8 cellular contexts compared by ENCODE assay signal in the genomic region with DNA sequence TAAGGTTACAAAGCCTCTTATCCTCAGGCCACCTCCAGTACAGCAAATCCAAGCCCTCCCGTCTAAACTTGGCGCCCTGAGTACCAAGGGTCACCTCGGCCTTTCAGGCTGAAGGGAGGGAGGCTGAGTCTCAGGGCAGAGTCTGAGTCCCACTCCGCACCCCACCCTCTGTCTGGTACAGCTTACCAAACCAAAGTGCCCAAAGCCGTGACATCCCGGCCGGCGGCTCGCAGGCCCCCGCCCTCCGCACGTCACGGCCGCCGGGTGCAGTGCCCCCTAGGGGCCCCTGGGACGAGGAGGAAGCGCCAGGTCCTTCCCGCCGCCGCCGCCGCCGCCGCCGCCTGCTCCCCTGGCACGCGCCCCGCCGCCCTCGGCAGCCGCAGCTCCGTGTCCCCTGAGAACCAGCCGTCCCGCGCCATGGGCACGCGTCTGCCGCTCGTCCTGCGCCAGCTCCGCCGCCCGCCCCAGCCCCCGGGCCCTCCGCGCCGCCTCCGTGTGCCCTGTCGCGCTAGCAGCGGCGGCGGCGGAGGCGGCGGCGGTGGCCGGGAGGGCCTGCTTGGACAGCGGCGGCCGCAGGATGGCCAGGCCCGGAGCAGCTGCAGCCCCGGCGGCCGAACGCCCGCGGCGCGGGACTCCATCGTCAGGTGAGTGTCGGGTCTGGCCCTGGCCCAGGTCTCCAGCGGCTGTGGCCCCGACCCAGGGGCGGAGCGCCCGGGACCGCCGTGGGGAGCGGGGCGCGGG. TPM values are rescaled to one million over a fixed set of nuclear protein-coding genes. Genes with fewer than 3 reads are reported as not detected.
DNase-seq lines count a peak whose midpoint lies in the region; ATAC-seq and TF ChIP-seq lines count a peak whose summit lies in the region.

A gene (plus strand): TSS at position 297 of the 741 bp plus-strand sequence. CDS start 121 bp downstream, at position 418.

- H3K27me3 ChIP-seq in Peyer's patch = no peaks in the 10 kb centered on the region

- in situ Hi-C loops in Caki2 (cut with HindIII; ENCODE audit: low pct_unique_long_range_greater_than_20kb, low sequenced_read_pairs) = no loop called here

- ATAC-seq in GM19452 (IDR thresholded peaks at IDR 0.05; ENCODE audit: unreplicated experiment) = peak; percentile 78
- peak; percentile 71 for ATAC-seq in HG03571 (IDR thresholded peaks at IDR 0.05; ENCODE audit: unreplicated experiment)
- peak; percentile 79 for ATAC-seq in activated T-helper 17 cell treated with anti-CD3 and anti-CD28 coated beads, Interleukin-2, amount 50 U/mL, for 72 hours (replicated peaks)
- peak; percentile 89 to 91 for ATAC-seq in natural killer cell treated with Interleukin-12 subunit alpha and Interleukin-12 subunit beta and Interleukin-15 and Interleukin-18, amount 100 ng/mL, for 72 hours
- peak; percentile 80 for ATAC-seq in stimulated activated naive CD8-positive, alpha-beta T cell treated with anti-CD3 and anti-CD28 coated beads, Interleukin-15, Interleukin-2, amounts not matched to agents 100 U/mL and 50 U/mL, for 24 hours

- TF ChIP-seq POLR2A in Peyer's patch (IDR thresholded peaks at IDR 0.05) = no peak

- H3K36me3 ChIP-seq in Peyer's patch = no peaks in the 10 kb centered on the region

- peak in 5 of 6 experiments; percentile 35 to 60 (median 58) for TF ChIP-seq CTCF in Peyer's patch (IDR thresholded peaks at IDR 0.05)

- H3K4me3 ChIP-seq in Peyer's patch = peak within 1 kb of the TSS; percentile 48 to 83 (median 78)

- H3K9me3 Mint-ChIP-seq in activated T-helper 17 cell treated with anti-CD3 and anti-CD28 coated beads, Interleukin-2, amount 50 U/mL, for 72 hours = no peaks in the 10 kb centered on the region
- no peaks in the 10 kb centered on the region for H3K9me3 Mint-ChIP-seq in natural killer cell treated with Interleukin-12 subunit alpha and Interleukin-12 subunit beta and Interleukin-15 and Interleukin-18, amount 100 ng/mL, for 72 hours

- peaks cover 5% of the 10 kb centered on the region for H3K4me1 Mint-ChIP-seq in activated T-helper 17 cell treated with anti-CD3 and anti-CD28 coated beads, Interleukin-2, amount 50 U/mL, for 72 hours
- H3K4me1 Mint-ChIP-seq in natural killer cell treated with Interleukin-12 subunit alpha and Interleukin-12 subunit beta and Interleukin-15 and Interleukin-18, amount 100 ng/mL, for 72 hours (ENCODE audit: low read depth in 2 of 2) = peaks cover 11 to 18% of the 10 kb centered on the region in 2 donors

- DNase-seq in Caki2 (ENCODE audit: low read depth) (peak; percentile 80), Peyer's patch (peak; percentile 61 to 82 (median 81)), fibroblast of peridontal ligament (ENCODE audit: extremely low read depth) (peak; percentile 81)
- DNase-seq in natural killer cell treated with Interleukin-12 subunit alpha and Interleukin-12 subunit beta and Interleukin-15 and Interleukin-18, amount 100 ng/mL, for 72 hours (ENCODE audit: low spot score) = peak; percentile 85
- peak; percentile 87 for DNase-seq in stimulated activated naive CD8-positive, alpha-beta T cell treated with anti-CD3 and anti-CD28 coated beads, Interleukin-15, Interleukin-2, amounts not matched to agents 100 U/mL and 50 U/mL, for 24 hours

- peak within 1 kb of the TSS; percentile 82 for H3K4me3 Mint-ChIP-seq in activated T-helper 17 cell treated with anti-CD3 and anti-CD28 coated beads, Interleukin-2, amount 50 U/mL, for 72 hours
- peak within 1 kb of the TSS; percentile 95 for H3K4me3 Mint-ChIP-seq in natural killer cell treated with Interleukin-12 subunit alpha and Interleukin-12 subunit beta and Interleukin-15 and Interleukin-18, amount 100 ng/mL, for 72 hours

- H3K27me3 Mint-ChIP-seq in activated T-helper 17 cell treated with anti-CD3 and anti-CD28 coated beads, Interleukin-2, amount 50 U/mL, for 72 hours = peaks cover 11% of the 10 kb centered on the region
- H3K27me3 Mint-ChIP-seq in natural killer cell treated with Interleukin-12 subunit alpha and Interleukin-12 subunit beta and Interleukin-15 and Interleukin-18, amount 100 ng/mL, for 72 hours = peaks cover 19 to 29% of the 10 kb centered on the region in 2 donors

- H3K27ac Mint-ChIP-seq in activated T-helper 17 cell treated with anti-CD3 and anti-CD28 coated beads, Interleukin-2, amount 50 U/mL, for 72 hours = peak within 1 kb of the TSS; percentile 63
- H3K27ac Mint-ChIP-seq in natural killer cell treated with Interleukin-12 subunit alpha and Interleukin-12 subunit beta and Interleukin-15 and Interleukin-18, amount 100 ng/mL, for 72 hours = no peak within 1 kb of the TSS

- no peaks in the 10 kb centered on the region for H3K9me3 ChIP-seq in Peyer's patch

- peak within 1 kb of the TSS; percentile 59 to 85 (median 80) for H3K27ac ChIP-seq in Peyer's patch

- H3K4me1 ChIP-seq in Peyer's patch = peaks cover 0 to 4% (median 0%) of the 10 kb centered on the region in 4 donors

- H3K36me3 Mint-ChIP-seq in activated T-helper 17 cell treated with anti-CD3 and anti-CD28 coated beads, Interleukin-2, amount 50 U/mL, for 72 hours (ENCODE audit: low read depth) = peaks cover 15% of the 10 kb centered on the region
- no peaks in the 10 kb centered on the region for H3K36me3 Mint-ChIP-seq in natural killer cell treated with Interleukin-12 subunit alpha and Interleukin-12 subunit beta and Interleukin-15 and Interleukin-18, amount 100 ng/mL, for 72 hours

RNA-seq across cellular contexts. Expression of the gene that starts here (rescaled TPM):
- 48.6 and 63.2 TPM in 2 replicates for total RNA-seq in Caki2 (2014; rRNA removed; shearing (Covaris generic); ENCODE audit: low replicate concordance)
- 10 to 100 TPM in 1 of 4 donors, 1 to 10 TPM in 3; 4.3 to 23.1 (median 4.7) TPM for total RNA-seq in Peyer's patch
- 100 to 1,000 TPM in 1 of 2 donors, 10 to 100 TPM in 1; 58.0 to 107 TPM for total RNA-seq in activated T-helper 17 cell treated with anti-CD3 and anti-CD28 coated beads, Interleukin-2, amount 50 U/mL, for 72 hours
- 100 to 1,000 TPM in 1 of 2 donors, 10 to 100 TPM in 1; 47.2 to 119 TPM for total RNA-seq in natural killer cell treated with Interleukin-12 subunit alpha and Interleukin-12 subunit beta and Interleukin-15 and Interleukin-18, amount 100 ng/mL, for 72 hours

Comparison
In these comparisons a context has a peak if more than half of its experiments do, and no peak if none do; other contexts are left out.
1. Peak in every context shown above with its lines: DNase-seq, ATAC-seq, H3K4me3 ChIP-seq and H3K27ac ChIP-seq.